Comparison of ENCODE assay signal across 24 cellular contexts in the genomic region with DNA sequence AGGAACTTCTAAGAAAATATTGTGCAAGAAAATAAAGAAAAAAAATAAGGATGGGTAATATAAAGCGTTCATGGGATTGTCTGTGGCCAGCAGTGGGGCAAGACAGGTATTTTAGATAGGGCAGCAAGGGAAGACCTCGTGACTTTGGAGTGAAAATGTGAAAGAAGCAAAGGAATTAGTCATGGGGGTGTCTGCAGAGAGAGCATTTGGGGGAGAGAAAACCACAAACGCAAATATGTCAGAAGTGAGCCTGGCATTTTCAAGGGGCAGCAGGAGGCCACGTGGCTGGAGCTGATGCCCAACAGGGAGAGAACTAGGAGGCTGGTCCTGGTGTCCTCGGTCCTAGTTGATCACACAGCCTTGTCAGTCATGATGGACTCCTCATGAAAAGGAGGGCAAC. TPM values are rescaled to one million over a fixed set of nuclear protein-coding genes. Genes with fewer than 3 reads are reported as not detected.
DNase-seq lines count a peak whose midpoint lies in the region; ATAC-seq and TF ChIP-seq lines count a peak whose summit lies in the region.
"Had no signal": no experiment of that assay in that cellular context is flagged by ENCODE, and none has a peak within 500 bp of the region (broad histone marks: within the 10 kb centered on the region; RNA-seq: fewer than 3 reads in every experiment).

No MANE protein-coding gene starts in this region.

- H3K27ac Mint-ChIP-seq in activated T-cell treated with anti-CD3 and anti-CD28 coated beads, Interleukin-2, amount 50 U/mL, for 24 hours = peak overlapping the region; percentile 50
- peak overlapping the region; percentile 71 for H3K27ac Mint-ChIP-seq in stimulated activated naive B cell treated with anti-CD40 and anti-IgM and Interleukin-4, amounts not matched to agents 10 μg/mL and 1 μg/mL and 100 μg/mL, for 72 hours
- H3K27ac Mint-ChIP-seq: activated CD4-positive, alpha-beta memory T cell treated with anti-CD3 and anti-CD28 coated beads, Interleukin-2, amount 10 ng/mL, durations not matched to agents 7 days and 5 days; neural progenitor cell; T-helper 2 cell treated with Interferon-gamma antibody and Interleukin-4, amounts not matched to agents 5 μg/mL and 100 μg/mL, for 36 hours had no signal

- peaks cover 5% of the 10 kb centered on the region for H3K4me1 ChIP-seq in testis
- H3K4me1 ChIP-seq: neural progenitor cell, prostate gland, tibial nerve had no signal

- H3K27me3 Mint-ChIP-seq in activated T-cell treated with anti-CD3 and anti-CD28 coated beads, Interleukin-2, amount 50 U/mL, for 24 hours = peaks cover 3% of the 10 kb centered on the region
- H3K27me3 Mint-ChIP-seq in activated T-cell treated with anti-CD3 and anti-CD28 coated beads, Interleukin-2, amount 50 U/mL, for 4 hours (ENCODE audit: low read depth) = no peaks in the 10 kb centered on the region
- H3K27me3 Mint-ChIP-seq in stimulated activated naive B cell treated with anti-CD40 and anti-IgM and Interleukin-4, amounts not matched to agents 10 μg/mL and 1 μg/mL and 100 μg/mL, for 72 hours = no peaks in the 10 kb centered on the region
- H3K27me3 Mint-ChIP-seq: activated CD4-positive, alpha-beta memory T cell treated with anti-CD3 and anti-CD28 coated beads, Interleukin-2, amount 10 ng/mL, durations not matched to agents 7 days and 5 days had no signal

- H3K27me3 ChIP-seq in testis = no peaks in the 10 kb centered on the region
- H3K27me3 ChIP-seq: BLaER1 treated with 17β-estradiol and CSF1 and Interleukin-3, amounts not matched to agents 10 nM and 100 nM; foreskin keratinocyte; neural progenitor cell; tibial nerve had no signal

- H3K27ac ChIP-seq in testis = no peak overlapping the region
- H3K27ac ChIP-seq: HL-60, neural progenitor cell, prostate gland, tibial nerve had no signal

- no peak for DNase-seq in activated T-cell treated with anti-CD3 and anti-CD28 coated beads, Interleukin-2, amount 50 U/mL, for 24 hours
- DNase-seq in activated T-cell treated with anti-CD3 and anti-CD28 coated beads, Interleukin-2, amount 50 U/mL, for 4 hours = no peak
- DNase-seq in NCI-H226 = peak; percentile 59
- peak; percentile 11 for DNase-seq in choroid plexus epithelial cell (ENCODE audit: low read depth)
- DNase-seq in stimulated activated naive B cell treated with anti-CD40 and anti-IgM and Interleukin-4, amounts not matched to agents 10 μg/mL and 1 μg/mL and 100 μg/mL, for 72 hours = no peak
- DNase-seq in testis = no peak
- DNase-seq in kidney tubule cell (ENCODE audit: low spot score) = no peak
- DNase-seq: activated CD4-positive, alpha-beta memory T cell treated with anti-CD3 and anti-CD28 coated beads, Interleukin-2, amount 10 ng/mL, durations not matched to agents 7 days and 5 days; central memory CD4-positive, alpha-beta T cell; foreskin keratinocyte; hippocampal formation; left ventricle myocardium superior; NCI-H1436; NCI-H510A treated with DMSO at 0.1 percent for 48 hours; stimulated activated CD4-positive, alpha-beta T cell treated with anti-CD3 and anti-CD28 coated beads, Interleukin-2, amount 100 ng/mL, for 24 hours had no signal

- no peaks in the 10 kb centered on the region for H3K36me3 ChIP-seq in testis (ENCODE audit: low read depth, missing control alignments)
- H3K36me3 ChIP-seq: BLaER1 treated with 17β-estradiol and CSF1 and Interleukin-3, amounts not matched to agents 10 nM and 100 nM; neural progenitor cell; prostate gland had no signal

- TF ChIP-seq CTCF in choroid plexus epithelial cell (conservative IDR thresholded peaks at IDR 0.05; ENCODE audit: low read depth, low read length) (no peak), testis (IDR thresholded peaks at IDR 0.05) (no peak)

- intact Hi-C loops in testis (cut with DNase I; ENCODE audit: low total_unique reads) = no loop called here

- H3K36me3 Mint-ChIP-seq in activated T-cell treated with anti-CD3 and anti-CD28 coated beads, Interleukin-2, amount 50 U/mL, for 24 hours (ENCODE audit: low read depth) = peaks cover 3% of the 10 kb centered on the region
- H3K36me3 Mint-ChIP-seq in activated T-cell treated with anti-CD3 and anti-CD28 coated beads, Interleukin-2, amount 50 U/mL, for 4 hours (ENCODE audit: insufficient read depth) = peaks cover 3% of the 10 kb centered on the region
- peaks cover 67 to 74% of the 10 kb centered on the region in 2 donors for H3K36me3 Mint-ChIP-seq in stimulated activated naive B cell treated with anti-CD40 and anti-IgM and Interleukin-4, amounts not matched to agents 10 μg/mL and 1 μg/mL and 100 μg/mL, for 72 hours
- H3K36me3 Mint-ChIP-seq: neural progenitor cell had no signal

- no peak overlapping the region for H3K4me3 ChIP-seq in choroid plexus epithelial cell (ENCODE audit: low read depth, low read length)
- no peak overlapping the region for H3K4me3 ChIP-seq in testis
- H3K4me3 ChIP-seq: A549, neural progenitor cell, prostate gland, tibial nerve had no signal

- TF ChIP-seq POLR2A in testis (IDR thresholded peaks at IDR 0.05) = no peak

- H3K4me1 Mint-ChIP-seq in activated T-cell treated with anti-CD3 and anti-CD28 coated beads, Interleukin-2, amount 50 U/mL, for 24 hours (ENCODE audit: low read depth) = peaks cover 25% of the 10 kb centered on the region
- peaks cover 10% of the 10 kb centered on the region for H3K4me1 Mint-ChIP-seq in activated T-cell treated with anti-CD3 and anti-CD28 coated beads, Interleukin-2, amount 50 U/mL, for 4 hours (ENCODE audit: low read depth)
- H3K4me1 Mint-ChIP-seq in stimulated activated naive B cell treated with anti-CD40 and anti-IgM and Interleukin-4, amounts not matched to agents 10 μg/mL and 1 μg/mL and 100 μg/mL, for 72 hours = peaks cover 22 to 33% of the 10 kb centered on the region in 2 donors
- H3K4me1 Mint-ChIP-seq: neural progenitor cell had no signal

- H3K4me3 Mint-ChIP-seq in activated T-cell treated with anti-CD3 and anti-CD28 coated beads, Interleukin-2, amount 50 U/mL, for 24 hours = no peak overlapping the region
- no peak overlapping the region for H3K4me3 Mint-ChIP-seq in activated T-cell treated with anti-CD3 and anti-CD28 coated beads, Interleukin-2, amount 50 U/mL, for 4 hours
- no peak overlapping the region for H3K4me3 Mint-ChIP-seq in stimulated activated naive B cell treated with anti-CD40 and anti-IgM and Interleukin-4, amounts not matched to agents 10 μg/mL and 1 μg/mL and 100 μg/mL, for 72 hours
- H3K4me3 Mint-ChIP-seq: activated CD4-positive, alpha-beta memory T cell treated with anti-CD3 and anti-CD28 coated beads, Interleukin-2, amount 10 ng/mL, durations not matched to agents 7 days and 5 days; neural progenitor cell; T-helper 2 cell treated with Interferon-gamma antibody and Interleukin-4, amounts not matched to agents 5 μg/mL and 100 μg/mL, for 36 hours had no signal

- no peaks in the 10 kb centered on the region for H3K9me3 ChIP-seq in testis
- H3K9me3 ChIP-seq: prostate gland, tibial nerve had no signal

- ATAC-seq in activated T-cell treated with anti-CD3 and anti-CD28 coated beads, Interleukin-2, amount 50 U/mL, for 4 hours = no peak
- ATAC-seq in stimulated activated naive B cell treated with anti-CD40 and anti-IgM and Interleukin-4, amounts not matched to agents 10 μg/mL and 1 μg/mL and 100 μg/mL, for 72 hours (replicated peaks) = no peak
- no peak for ATAC-seq in GM18868 (IDR thresholded peaks at IDR 0.05; ENCODE audit: unreplicated experiment)
- ATAC-seq: left ventricle myocardium superior; stimulated activated effector memory CD8-positive, alpha-beta T cell treated with anti-CD3 and anti-CD28 coated beads, Interleukin-12 subunit alpha, Interleukin-12 subunit beta, amount 100 ng/mL, for 72 hours had no signal

- WGBS in testis, 2 donors = 89 to 91% methylated on average over 5 of the region's 5 CpGs

- peaks cover 20% of the 10 kb centered on the region for H3K9me3 Mint-ChIP-seq in activated T-cell treated with anti-CD3 and anti-CD28 coated beads, Interleukin-2, amount 50 U/mL, for 24 hours
- peaks cover 6% of the 10 kb centered on the region for H3K9me3 Mint-ChIP-seq in activated T-cell treated with anti-CD3 and anti-CD28 coated beads, Interleukin-2, amount 50 U/mL, for 4 hours
- H3K9me3 Mint-ChIP-seq in stimulated activated naive B cell treated with anti-CD40 and anti-IgM and Interleukin-4, amounts not matched to agents 10 μg/mL and 1 μg/mL and 100 μg/mL, for 72 hours = peaks cover 6% of the 10 kb centered on the region in 2 donors
- H3K9me3 Mint-ChIP-seq: neural progenitor cell had no signal

RNA-seq across cellular contexts. Expression of gene RUBCNL, which starts 31.1 kb away (rescaled TPM):
- 1 to 10 TPM in 2 of 3 donors, under 1 TPM in 1; 0.94 to 1.8 (median 1.1) TPM for total RNA-seq in activated T-cell treated with anti-CD3 and anti-CD28 coated beads, Interleukin-2, amount 50 U/mL, for 4 hours
- 10 to 100 TPM; 18.3 to 45.6 TPM for total RNA-seq in testis
- 36.2 TPM for polyA plus RNA-seq in testis (ENCODE audit: insufficient read depth, low read depth, low replicate concordance)
- total RNA-seq: activated CD4-positive, alpha-beta memory T cell treated with anti-CD3 and anti-CD28 coated beads, Interleukin-2, amount 10 ng/mL, durations not matched to agents 7 days and 5 days; foreskin keratinocyte had no signal
- polyA plus RNA-seq: A549 had no signal

Comparison
In these comparisons a context has a peak if more than half of its experiments do, and no peak if none do; other contexts are left out.
1. DNase-seq: peak in NCI-H226 (single experiment) and choroid plexus epithelial cell (single experiment); none in activated T-cell treated with anti-CD3 and anti-CD28 coated beads, Interleukin-2, amount 50 U/mL, for 24 hours (single experiment), activated T-cell treated with anti-CD3 and anti-CD28 coated beads, Interleukin-2, amount 50 U/mL, for 4 hours (single experiment), stimulated activated naive B cell treated with anti-CD40 and anti-IgM and Interleukin-4, amounts not matched to agents 10 μg/mL and 1 μg/mL and 100 μg/mL, for 72 hours (single experiment), testis (single experiment) and kidney tubule cell (single experiment).
2. RNA of gene RUBCNL, which starts 31.1 kb away (total RNA-seq): 18.3 to 45.6 TPM in testis; 0.94 to 1.8 TPM in activated T-cell treated with anti-CD3 and anti-CD28 coated beads, Interleukin-2, amount 50 U/mL, for 4 hours; every median in the first group is over 4 times any median in the second.